Comparison of ENCODE assay signal across 20 cellular contexts in genomic region chr3:166527325-166527724, GRCh38.
A peak's percentile ranks its signal among the peaks of the same experiment; 100 is the strongest.
DNase-seq lines count a peak whose midpoint lies in the region; ATAC-seq and TF ChIP-seq lines count a peak whose summit lies in the region.
"Had no signal": no experiment of that assay in that cellular context is flagged by ENCODE, and none has a peak within 500 bp of the region (broad histone marks: within the 10 kb centered on the region; RNA-seq: fewer than 3 reads in every experiment).

No MANE protein-coding gene starts in this region.

- DNase-seq in H4 (ENCODE audit: low spot score) (peak; percentile 30), NCI-H2081 treated with DMSO at 0.1 percent for 48 hours (lab: John Stamatoyannopoulos, UW) (peak; percentile 87), astrocyte of the spinal cord (ENCODE audit: low read depth, low spot score) (peak; percentile 56), glutamatergic neuron (no peak), globus pallidus (ENCODE audit: low spot score) (no peak), T-helper 17 cell (no peak)
- DNase-seq: activated CD4-positive, alpha-beta T cell treated with anti-CD3 and anti-CD28 coated beads, Interleukin-2, amount 50 U/mL, for 4 hours; activated effector memory CD4-positive, alpha-beta T cell treated with anti-CD3 and anti-CD28 coated beads, Interleukin-2, amount 50 U/mL, for 16 hours; CD4-positive, alpha-beta T cell; DMS53; effector CD4-positive, alpha-beta T cell; heart right ventricle; NCI-H1048; psoas muscle; stimulated activated CD4-positive, alpha-beta T cell treated with anti-CD3 and anti-CD28 coated beads, Interleukin-4, amount 100 ng/mL, for 1 hour; stomach; trophoblast cell had no signal

- no peaks in the 10 kb centered on the region for H3K9me3 ChIP-seq in T-helper 17 cell (ENCODE audit: control insufficient read depth, low read length, poor library complexity, severe bottlenecking)
- H3K9me3 ChIP-seq: psoas muscle had no signal

- TF ChIP-seq CTCF in astrocyte of the spinal cord (IDR thresholded peaks at IDR 0.05; ENCODE audit: low read depth, low read length): no peak
- no peak for TF ChIP-seq CTCF in glutamatergic neuron (IDR thresholded peaks at IDR 0.05; ENCODE audit: partially characterized antibody, unreplicated experiment)

- no peak for ATAC-seq in T-helper 17 cell
- ATAC-seq in HG03039 (IDR thresholded peaks at IDR 0.05; ENCODE audit: unreplicated experiment): no peak
- no peak for ATAC-seq in HG03280 (IDR thresholded peaks at IDR 0.05; ENCODE audit: unreplicated experiment)
- ATAC-seq: heart right ventricle, psoas muscle, WTC11 had no signal

- H3K27ac Mint-ChIP-seq in glutamatergic neuron (ENCODE audit: unreplicated experiment) (peak overlapping the region; percentile 79), T-helper 17 cell (no peak overlapping the region)
- H3K27ac Mint-ChIP-seq: CD4-positive, alpha-beta T cell; WTC11 had no signal

- H3K27me3 Mint-ChIP-seq in glutamatergic neuron (ENCODE audit: unreplicated experiment): no peaks in the 10 kb centered on the region
- no peaks in the 10 kb centered on the region for H3K27me3 Mint-ChIP-seq in T-helper 17 cell
- H3K27me3 Mint-ChIP-seq: CD4-positive, alpha-beta T cell had no signal

- H3K9me3 Mint-ChIP-seq in glutamatergic neuron (ENCODE audit: unreplicated experiment): peaks cover 8% of the 10 kb centered on the region

- no peak overlapping the region for H3K4me3 ChIP-seq in astrocyte of the spinal cord (ENCODE audit: low read depth, low read length)
- H3K4me3 ChIP-seq: heart right ventricle, psoas muscle, stomach had no signal

- H3K4me1 Mint-ChIP-seq in glutamatergic neuron (ENCODE audit: low read depth, unreplicated experiment): peaks cover 6% of the 10 kb centered on the region
- H3K4me1 Mint-ChIP-seq in T-helper 17 cell: no peaks in the 10 kb centered on the region
- H3K4me1 Mint-ChIP-seq: WTC11 had no signal

- in situ Hi-C loops in astrocyte of the spinal cord (cut with HindIII; ENCODE audit: low sequenced_read_pairs): no loop called here

- H3K36me3 Mint-ChIP-seq in glutamatergic neuron (ENCODE audit: unreplicated experiment): peaks cover 11% of the 10 kb centered on the region
- H3K36me3 Mint-ChIP-seq in T-helper 17 cell (ENCODE audit: low read depth): no peaks in the 10 kb centered on the region

- no peak overlapping the region for H3K4me3 Mint-ChIP-seq in glutamatergic neuron (ENCODE audit: unreplicated experiment)
- H3K4me3 Mint-ChIP-seq in T-helper 17 cell: no peak overlapping the region
- H3K4me3 Mint-ChIP-seq: CD4-positive, alpha-beta T cell; WTC11 had no signal

Comparison
In these comparisons a context has a peak if more than half of its experiments do, and no peak if none do; other contexts are left out.
1. DNase-seq: peak in H4 (single experiment), NCI-H2081 treated with DMSO at 0.1 percent for 48 hours (single experiment) and astrocyte of the spinal cord (single experiment); none in glutamatergic neuron (single experiment), globus pallidus (single experiment) and T-helper 17 cell (0 of 3).